8 cellular contexts compared by ENCODE assay signal in the genomic region with DNA sequence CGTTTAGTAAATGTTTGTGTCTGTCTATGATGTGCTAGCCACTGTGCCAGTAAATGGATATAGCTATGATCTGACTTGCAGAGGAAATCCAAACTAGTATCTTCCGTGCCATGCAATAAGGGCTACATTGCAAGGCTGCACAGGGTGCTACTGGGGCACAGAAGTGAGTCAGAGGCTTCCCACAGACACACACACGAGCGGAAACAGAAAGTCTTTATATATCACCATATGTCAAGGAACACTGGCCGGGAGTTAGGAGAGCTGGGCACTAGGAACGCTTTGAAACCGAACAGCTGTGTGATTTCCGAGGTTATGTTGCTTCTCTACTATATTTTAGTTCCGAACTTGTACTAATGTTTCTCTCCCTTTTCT. TPM values are rescaled to one million over a fixed set of nuclear protein-coding genes. Genes with fewer than 3 reads are reported as not detected.
DNase-seq lines count a peak whose midpoint lies in the region; ATAC-seq, FAIRE-seq and TF ChIP-seq lines count a peak whose summit lies in the region.
"Not testable (repeated sequence)": the region's sequence is repeated elsewhere in the genome, so short reads cannot be mapped to it uniquely, and the experiment has no call there.

No MANE protein-coding gene starts in this region.

- not testable (repeated sequence) for H4K20me1 ChIP-seq in GM12878 (ENCODE audit: control insufficient read depth, insufficient read depth)

- H3K36me3 ChIP-seq in GM06990 (ENCODE audit: control insufficient read depth, insufficient read depth, low read length); GM12878 (ENCODE audit: control insufficient read depth in 2 of 2, insufficient read depth in 2 of 2, low read length in 1 of 2): not testable (repeated sequence)
- peaks cover 11 to 61% (median 39%) of the 10 kb centered on the region in 4 donors for H3K36me3 ChIP-seq in upper lobe of left lung

- peak overlapping the region; percentile 44 for H3K4me2 ChIP-seq in GM12878 (ENCODE audit: control insufficient read depth, insufficient read depth)

- not testable (repeated sequence) for H3K9me3 Mint-ChIP-seq in activated CD4-positive, alpha-beta T cell treated with anti-CD3 and anti-CD28 coated beads, Interleukin-2, amount 10 ng/mL, durations not matched to agents 7 days and 5 days; mesothelial cell of epicardium

- H3K27me3 Mint-ChIP-seq in activated CD4-positive, alpha-beta T cell treated with anti-CD3 and anti-CD28 coated beads, Interleukin-2, amount 10 ng/mL, durations not matched to agents 7 days and 5 days; mesothelial cell of epicardium (ENCODE audit: low read depth): not testable (repeated sequence)

- H3K27me3 ChIP-seq in GM06990 (replicated peaks; ENCODE audit: control insufficient read depth, insufficient read depth, low read length); GM12878 (replicated peaks in 1 of 2; ENCODE audit: control insufficient read depth in 2 of 2, insufficient read depth in 2 of 2, low read length in 1 of 2); upper lobe of left lung: not testable (repeated sequence)

- TSS peak; percentile 82 for BruUV-seq in GM12878 (replicated peaks; lab: Mats Ljungman, UMichigan)

- peak overlapping the region; percentile 97 for H3K27ac Mint-ChIP-seq in activated CD4-positive, alpha-beta T cell treated with anti-CD3 and anti-CD28 coated beads, Interleukin-2, amount 10 ng/mL, durations not matched to agents 7 days and 5 days
- H3K27ac Mint-ChIP-seq in mesothelial cell of epicardium, result peak overlapping the region; percentile 97

- 1% methylated on average over 9 of the region's 9 CpGs for WGBS in GM12878 (ENCODE audit: insufficient coverage, insufficient replicate concordance, low lambda C conversion rate, missing lambda C conversion rate)
- WGBS in upper lobe of left lung, 2 donors, result 0% methylated on average over 8 to 9 of the region's 9 CpGs

- FAIRE-seq in GM12878 (lab: Jason Lieb, UNC), result not testable (repeated sequence)

- not testable (repeated sequence) for TF ChIP-seq RAD21 in GM12878 (IDR thresholded peaks at IDR 0.05; ENCODE audit: insufficient read depth, low read depth, low read length)

- TF ChIP-seq CTCF in GM06990 (IDR thresholded peaks at IDR 0.05; ENCODE audit: insufficient read depth, low read length, poor library complexity, severe bottlenecking); GM12878 (IDR thresholded peaks at IDR 0.05 in 2 of 3, conservative IDR thresholded peaks at IDR 0.05 in 1 of 3; ENCODE audit: control insufficient read depth in 2 of 3, extremely low read depth in 1 of 3, insufficient read depth in 1 of 3, low read depth in 3 of 3, low read length in 3 of 3); fibroblast of the aortic adventitia (IDR thresholded peaks at IDR 0.05; ENCODE audit: insufficient read depth, low read length); mesothelial cell of epicardium (IDR thresholded peaks at IDR 0.05; ENCODE audit: unreplicated experiment); upper lobe of left lung (IDR thresholded peaks at IDR 0.05): not testable (repeated sequence)

- intact Hi-C loops in GM12878 (cut with micrococcal nuclease; ENCODE audit: unreplicated experiment), result loop anchor here (1.0 kb wide), 1 partner anchor 15 kb away; a partner anchor contains a TSS

- ATAC-seq in GM12878 (peak; percentile 11; the same call in 2 of the 3 replicates), upper lobe of left lung (ENCODE audit: low FRiP score in 2 of 2) (peak in 1 of 2 donors; percentile 38)

- in situ Hi-C loops in GM12878 (cut with MboI), result not testable (repeated sequence)

- TF ChIP-seq EP300 in GM12878 (IDR thresholded peaks at IDR 0.05; ENCODE audit: borderline replicate concordance in 1 of 2, control insufficient read depth in 1 of 2, low read depth in 2 of 2, low read length in 2 of 2); upper lobe of left lung (IDR thresholded peaks at IDR 0.05): not testable (repeated sequence)

- SMC1A ChIA-PET in GM12878 (lab: Charles Lee; ENCODE audit: uncharacterized antibody, unreplicated experiment), result interaction anchor here (1.5 to 4.7 kb wide), 5 partner anchors 14 to 106 kb away, joined by 3 to 35 read pairs (median 6); a partner anchor contains a TSS

- H3K27ac ChIP-seq in GM12878 (ENCODE audit: control insufficient read depth, insufficient read depth) (peak overlapping the region; percentile 67), upper lobe of left lung (peak overlapping the region; percentile 89 to 94 (median 92))

- H3K4me1 ChIP-seq in GM12878 (ENCODE audit: control insufficient read depth, insufficient read depth, low read length), result not testable (repeated sequence)
- peaks cover 8 to 34% (median 22%) of the 10 kb centered on the region in 4 donors for H3K4me1 ChIP-seq in upper lobe of left lung

- H3K9me3 ChIP-seq in GM12878 (replicated peaks; ENCODE audit: control insufficient read depth, insufficient read depth, low read length); upper lobe of left lung: not testable (repeated sequence)

- POLR2A ChIA-PET in activated CD4-positive, alpha-beta T cell treated with anti-CD3 and anti-CD28 coated beads, Interleukin-2, amount 10 ng/mL, durations not matched to agents 7 days and 5 days (lab: Charles Lee), result interaction anchor here (0.6 kb wide), 1 partner anchor 104 kb away, joined by 3 read pairs; no protein-coding TSS in a partner anchor
- POLR2A ChIA-PET in GM12878 (lab: Charles Lee), result interaction anchor here (1.0 to 3.7 kb wide), 6 partner anchors 13 to 372 kb away, joined by 3 to 38 read pairs (median 4); a partner anchor contains a TSS

- RAD21 ChIA-PET in GM12878 (lab: Charles Lee; ENCODE audit: unreplicated experiment), result interaction anchor here (1.0 to 3.1 kb wide), 8 partner anchors 10 to 162 kb away, joined by 3 to 25 read pairs (median 10); a partner anchor contains a TSS

- peaks cover 14% of the 10 kb centered on the region for H3K4me1 Mint-ChIP-seq in activated CD4-positive, alpha-beta T cell treated with anti-CD3 and anti-CD28 coated beads, Interleukin-2, amount 10 ng/mL, durations not matched to agents 7 days and 5 days
- peaks cover 11% of the 10 kb centered on the region for H3K4me1 Mint-ChIP-seq in mesothelial cell of epicardium

- peaks cover 24% of the 10 kb centered on the region for H3K79me2 ChIP-seq in GM12878 (ENCODE audit: control insufficient read depth, insufficient read depth, low read length)

- not testable (repeated sequence) for TF ChIP-seq POLR2A in GM12878 (IDR thresholded peaks at IDR 0.05; ENCODE audit: low read depth, low read length); upper lobe of left lung (IDR thresholded peaks at IDR 0.05)

- peak overlapping the region; percentile 95 for H2AFZ ChIP-seq in GM12878 (ENCODE audit: control insufficient read depth, low read depth, low read length)

- H3K9ac ChIP-seq in GM12878 (ENCODE audit: control insufficient read depth, insufficient read depth, low read length), result peak overlapping the region; percentile 79

- H3K4me3 Mint-ChIP-seq in activated CD4-positive, alpha-beta T cell treated with anti-CD3 and anti-CD28 coated beads, Interleukin-2, amount 10 ng/mL, durations not matched to agents 7 days and 5 days, result peak overlapping the region; percentile 95
- peak overlapping the region; percentile 97 for H3K4me3 Mint-ChIP-seq in mesothelial cell of epicardium

- CTCF ChIA-PET in activated CD4-positive, alpha-beta T cell treated with anti-CD3 and anti-CD28 coated beads, Interleukin-2, amount 10 ng/mL, durations not matched to agents 7 days and 5 days (lab: Charles Lee), result interaction anchor here (0.6 to 0.8 kb wide), 3 partner anchors 14 to 178 kb away, joined by 3 to 4 read pairs (median 4); no protein-coding TSS in a partner anchor
- CTCF ChIA-PET in GM12878 (lab: Yijun Ruan, JAX), result interaction anchor here (2.0 to 2.2 kb wide), 3 partner anchors 13 to 76 kb away, joined by 4 to 14 read pairs (median 7); a partner anchor contains a TSS

- H3K4me3 ChIP-seq in GM06990 (replicated peaks; ENCODE audit: low read depth, low read length) (peak overlapping the region; percentile 77), GM12878 (peak overlapping the region; percentile 80), fibroblast of the aortic adventitia (ENCODE audit: low read depth, low read length) (peak overlapping the region; percentile 96), upper lobe of left lung (peak overlapping the region; percentile 60 to 98 (median 81))

- H3K36me3 Mint-ChIP-seq in activated CD4-positive, alpha-beta T cell treated with anti-CD3 and anti-CD28 coated beads, Interleukin-2, amount 10 ng/mL, durations not matched to agents 7 days and 5 days (ENCODE audit: low read depth), result peaks cover 24% of the 10 kb centered on the region
- not testable (repeated sequence) for H3K36me3 Mint-ChIP-seq in mesothelial cell of epicardium

- DNase-seq in GM06990 (ENCODE audit: extremely low read depth, insufficient read length); GM12878 (ENCODE audit: low read depth, low spot score); mesothelial cell of epicardium (ENCODE audit: low spot score in 2 of 2, unreplicated experiment in 2 of 2): not testable (repeated sequence)
- peak; percentile 35 for DNase-seq in NCI-H69 (lab: John Stamatoyannopoulos, UW)
- peak; percentile 52 for DNase-seq in activated CD4-positive, alpha-beta T cell treated with anti-CD3 and anti-CD28 coated beads, Interleukin-2, amount 10 ng/mL, durations not matched to agents 7 days and 5 days
- DNase-seq in fibroblast of the aortic adventitia (ENCODE audit: low read depth), result peak; percentile 52
- DNase-seq in stimulated activated CD4-positive, alpha-beta T cell treated with anti-CD3 and anti-CD28 coated beads, Interleukin-12 subunit alpha, Interleukin-12 subunit beta, amount 100 ng/mL, for 4 hours, result peak; percentile 20
- DNase-seq in upper lobe of left lung, result peak in 1 of 2 donors; percentile 39

RNA-seq across cellular contexts. Expression of a gene that starts 14.4 kb away (rescaled TPM):
- 10 to 100 TPM; 93.1 to 93.2 TPM for total RNA-seq in activated CD4-positive, alpha-beta T cell treated with anti-CD3 and anti-CD28 coated beads, Interleukin-2, amount 10 ng/mL, durations not matched to agents 7 days and 5 days
- 64.1 and 66.3 TPM in 2 replicates for total RNA-seq in GM12878 (2013; cell fraction: nucleolus; rRNA removed)
- total RNA-seq in GM12878 (2014; rRNA removed) (96.9 and 117 TPM in 2 replicates), GM12878 (2014; rRNA removed; fragmentation: Illumina TruSeq; extraction: Trizol) (43.4 and 48.2 TPM in 2 replicates), GM12878 (2021) (91.7 and 99.9 TPM in 2 replicates), fibroblast of the aortic adventitia (ENCODE audit: low replicate concordance) (21.9 and 45.2 TPM in 2 replicates), mesothelial cell of epicardium (74.8 to 77.6 TPM (median 75.5 TPM) in 3 replicates), upper lobe of left lung (10 to 100 TPM; 55.1 to 84.0 (median 65.0) TPM)
- 68.9 TPM for polyA plus RNA-seq in GM12878 (2011; ENCODE audit: low read depth)
- polyA plus RNA-seq in GM12878 (2011; rRNA removed) (52.3 and 110 TPM in 2 replicates), GM12878 (2014; fragmentation: Illumina TruSeq; extraction: Trizol) (67.7 and 81.5 TPM in 2 replicates), GM12878 (2014; fragmentation: Nextera tagmentation; extraction: Ambion mirVana) (10 to 100 TPM; 12.7 to 18.8 TPM), GM12878 (2014; rRNA removed) (73.6 and 82.1 TPM in 2 replicates), GM12878 (2016; fragmentation: Nextera tagmentation; extraction: Ambion mirVana) (10 to 100 TPM; 71.3 to 74.1 TPM)
- 97.2 and 105 TPM in 2 replicates for polyA plus RNA-seq in GM12878 (2011; cell fraction: cytosol; rRNA removed)
- polyA plus RNA-seq in GM12878 (2011; cell fraction: nucleus; rRNA removed), result 176 and 190 TPM in 2 replicates
- polyA plus RNA-seq in GM12878 (2012), result 92.4 and 93.2 TPM in 2 replicates
- 135 and 166 TPM in 2 replicates for polyA minus RNA-seq in GM12878 (2011; rRNA and poly(A)+ RNA removed)
- 47.8 and 49.1 TPM in 2 replicates for polyA minus RNA-seq in GM12878 (2011; cell fraction: cytosol; rRNA and poly(A)+ RNA removed)
- 30.5 and 46.2 TPM in 2 replicates for polyA minus RNA-seq in GM12878 (2011; cell fraction: nucleus; rRNA and poly(A)+ RNA removed)

RNA-seq across cellular contexts. Expression of a gene that starts 31.9 kb away (rescaled TPM):
- 10 to 100 TPM in 1 of 2 experiments, 1 to 10 TPM in 1; 8.9 to 10.2 TPM for total RNA-seq in activated CD4-positive, alpha-beta T cell treated with anti-CD3 and anti-CD28 coated beads, Interleukin-2, amount 10 ng/mL, durations not matched to agents 7 days and 5 days
- 49.7 and 55.0 TPM in 2 replicates for total RNA-seq in GM12878 (2013; cell fraction: nucleolus; rRNA removed)
- total RNA-seq in GM12878 (2014; rRNA removed), result 6.3 and 6.7 TPM in 2 replicates
- total RNA-seq in GM12878 (2014; rRNA removed; fragmentation: Illumina TruSeq; extraction: Trizol), result 5.9 and 6.5 TPM in 2 replicates
- 5.9 and 6.7 TPM in 2 replicates for total RNA-seq in GM12878 (2021)
- polyA plus RNA-seq in GM12878 (2011; ENCODE audit: low read depth), result 1.2 TPM
- 6.8 and 8.5 TPM in 2 replicates for polyA plus RNA-seq in GM12878 (2011; rRNA removed)
- 4.9 and 6.9 TPM in 2 replicates for polyA plus RNA-seq in GM12878 (2011; cell fraction: cytosol; rRNA removed)
- 32.5 and 33.6 TPM in 2 replicates for polyA plus RNA-seq in GM12878 (2011; cell fraction: nucleus; rRNA removed)
- polyA plus RNA-seq in GM12878 (2012), result 4.4 and 6.0 TPM in 2 replicates
- 8.1 and 8.5 TPM in 2 replicates for polyA plus RNA-seq in GM12878 (2014; fragmentation: Illumina TruSeq; extraction: Trizol)
- polyA plus RNA-seq in GM12878 (2014; fragmentation: Nextera tagmentation; extraction: Ambion mirVana), result under 1 TPM in 1 of 2 experiments, not detected in 1; 0.68 TPM
- polyA plus RNA-seq in GM12878 (2014; rRNA removed), result 7.3 and 9.1 TPM in 2 replicates
- polyA plus RNA-seq in GM12878 (2016; fragmentation: Nextera tagmentation; extraction: Ambion mirVana), result 1 to 10 TPM; 2.3 TPM
- 8.0 and 8.2 TPM in 2 replicates for polyA minus RNA-seq in GM12878 (2011; rRNA and poly(A)+ RNA removed)
- polyA minus RNA-seq in GM12878 (2011; cell fraction: cytosol; rRNA and poly(A)+ RNA removed), result 1.7 and 3.3 TPM in 2 replicates
- polyA minus RNA-seq in GM12878 (2011; cell fraction: nucleus; rRNA and poly(A)+ RNA removed), result 6.5 and 9.9 TPM in 2 replicates
- total RNA-seq in fibroblast of the aortic adventitia (ENCODE audit: low replicate concordance), result 2.9 and 4.3 TPM in 2 replicates
- total RNA-seq in mesothelial cell of epicardium, result 11.7 to 12.8 TPM (median 12.1 TPM) in 3 replicates
- total RNA-seq in upper lobe of left lung, result 10 to 100 TPM in 3 of 6 donors, 1 to 10 TPM in 3; 6.6 to 25.1 (median 8.7) TPM

RNA-seq across cellular contexts. Expression of a gene that starts 52.1 kb away (rescaled TPM):
- 10 to 100 TPM; 22.3 to 27.4 TPM for total RNA-seq in activated CD4-positive, alpha-beta T cell treated with anti-CD3 and anti-CD28 coated beads, Interleukin-2, amount 10 ng/mL, durations not matched to agents 7 days and 5 days
- total RNA-seq in GM12878 (2013; cell fraction: nucleolus; rRNA removed), result 14.8 and 16.7 TPM in 2 replicates
- 74.3 and 77.4 TPM in 2 replicates for total RNA-seq in GM12878 (2014; rRNA removed)
- 42.8 and 47.5 TPM in 2 replicates for total RNA-seq in GM12878 (2014; rRNA removed; fragmentation: Illumina TruSeq; extraction: Trizol)
- 35.0 and 36.9 TPM in 2 replicates for total RNA-seq in GM12878 (2021)
- polyA plus RNA-seq in GM12878 (2011; ENCODE audit: low read depth), result 34.4 TPM
- polyA plus RNA-seq in GM12878 (2011; rRNA removed), result 56.7 and 69.0 TPM in 2 replicates
- 33.0 and 46.8 TPM in 2 replicates for polyA plus RNA-seq in GM12878 (2011; cell fraction: cytosol; rRNA removed)
- 22.6 and 27.4 TPM in 2 replicates for polyA plus RNA-seq in GM12878 (2011; cell fraction: nucleus; rRNA removed)
- 51.6 and 59.8 TPM in 2 replicates for polyA plus RNA-seq in GM12878 (2012)
- 25.3 and 42.4 TPM in 2 replicates for polyA plus RNA-seq in GM12878 (2014; fragmentation: Illumina TruSeq; extraction: Trizol)
- 10 to 100 TPM; 69.5 to 81.4 TPM for polyA plus RNA-seq in GM12878 (2014; fragmentation: Nextera tagmentation; extraction: Ambion mirVana)
- 70.4 and 79.4 TPM in 2 replicates for polyA plus RNA-seq in GM12878 (2014; rRNA removed)
- polyA plus RNA-seq in GM12878 (2016; fragmentation: Nextera tagmentation; extraction: Ambion mirVana), result 100 to 1,000 TPM; 127 to 132 TPM
- polyA minus RNA-seq in GM12878 (2011; rRNA and poly(A)+ RNA removed), result 8.9 and 9.4 TPM in 2 replicates
- polyA minus RNA-seq in GM12878 (2011; cell fraction: cytosol; rRNA and poly(A)+ RNA removed), result 6.3 and 7.2 TPM in 2 replicates
- 6.5 and 8.9 TPM in 2 replicates for polyA minus RNA-seq in GM12878 (2011; cell fraction: nucleus; rRNA and poly(A)+ RNA removed)
- 12.9 and 20.9 TPM in 2 replicates for total RNA-seq in fibroblast of the aortic adventitia (ENCODE audit: low replicate concordance)
- total RNA-seq in mesothelial cell of epicardium, result 21.0 to 23.5 TPM (median 23.1 TPM) in 3 replicates
- total RNA-seq in upper lobe of left lung, result 10 to 100 TPM; 16.8 to 34.9 (median 19.4) TPM

RNA-seq across cellular contexts. Expression of a gene that starts 55.6 kb away (rescaled TPM):
- 10 to 100 TPM; 79.2 to 87.3 TPM for total RNA-seq in activated CD4-positive, alpha-beta T cell treated with anti-CD3 and anti-CD28 coated beads, Interleukin-2, amount 10 ng/mL, durations not matched to agents 7 days and 5 days
- total RNA-seq in GM12878 (2013; cell fraction: nucleolus; rRNA removed), result 75.9 and 86.5 TPM in 2 replicates
- total RNA-seq in GM12878 (2014; rRNA removed) (23.9 and 30.8 TPM in 2 replicates), GM12878 (2014; rRNA removed; fragmentation: Illumina TruSeq; extraction: Trizol) (16.4 and 18.7 TPM in 2 replicates), GM12878 (2021) (45.4 and 47.9 TPM in 2 replicates), fibroblast of the aortic adventitia (ENCODE audit: low replicate concordance) (38.8 and 48.9 TPM in 2 replicates), mesothelial cell of epicardium (121 to 131 TPM (median 122 TPM) in 3 replicates), upper lobe of left lung (100 to 1,000 TPM in 4 of 6 donors, 10 to 100 TPM in 2; 54.9 to 202 (median 109) TPM)
- polyA plus RNA-seq in GM12878 (2011; ENCODE audit: low read depth), result 79.3 TPM
- polyA plus RNA-seq in GM12878 (2011; rRNA removed) (17.5 and 44.6 TPM in 2 replicates), GM12878 (2014; fragmentation: Illumina TruSeq; extraction: Trizol) (15.3 and 31.5 TPM in 2 replicates), GM12878 (2014; fragmentation: Nextera tagmentation; extraction: Ambion mirVana) (1 to 10 TPM; 7.8 to 8.5 TPM), GM12878 (2014; rRNA removed) (47.1 and 48.8 TPM in 2 replicates), GM12878 (2016; fragmentation: Nextera tagmentation; extraction: Ambion mirVana) (10 to 100 TPM; 14.0 to 15.1 TPM)
- polyA plus RNA-seq in GM12878 (2011; cell fraction: cytosol; rRNA removed), result 39.4 and 62.6 TPM in 2 replicates
- 436 and 485 TPM in 2 replicates for polyA plus RNA-seq in GM12878 (2011; cell fraction: nucleus; rRNA removed)
- 58.6 and 83.1 TPM in 2 replicates for polyA plus RNA-seq in GM12878 (2012)
- 36.3 and 63.7 TPM in 2 replicates for polyA minus RNA-seq in GM12878 (2011; rRNA and poly(A)+ RNA removed)
- 23.0 and 27.1 TPM in 2 replicates for polyA minus RNA-seq in GM12878 (2011; cell fraction: cytosol; rRNA and poly(A)+ RNA removed)
- polyA minus RNA-seq in GM12878 (2011; cell fraction: nucleus; rRNA and poly(A)+ RNA removed), result 43.3 and 67.1 TPM in 2 replicates
